8 cellular contexts compared by ENCODE assay signal in genomic region chr9:4680178-4680535, GRCh38. TPM values are rescaled to one million over a fixed set of nuclear protein-coding genes. Genes with fewer than 3 reads are reported as not detected.
A peak's percentile ranks its signal among the peaks of the same experiment; 100 is the strongest.
DNase-seq lines count a peak whose midpoint lies in the region; TF ChIP-seq lines count a peak whose summit lies in the region.
"Had no signal": no experiment of that assay in that cellular context is flagged by ENCODE, and none has a peak within 500 bp of the region (broad histone marks: within the 10 kb centered on the region; RNA-seq: fewer than 3 reads in every experiment).

No MANE protein-coding gene starts in this region.

- H3K9me3 ChIP-seq in HEK293 (ENCODE audit: control insufficient read depth, insufficient read depth, low read depth, low read length) (no peaks in the 10 kb centered on the region), thymus (ENCODE audit: control insufficient read depth) (no peaks in the 10 kb centered on the region)

- H3K36me3 Mint-ChIP-seq in T-helper 2 cell treated with Interferon-gamma antibody and Interleukin-4, amounts not matched to agents 5 μg/mL and 100 μg/mL, for 36 hours (ENCODE audit: low read depth), result peaks cover 13% of the 10 kb centered on the region

- peak overlapping the region; percentile 84 for H3K4me3 ChIP-seq in HEK293 (ENCODE audit: low read depth, low read length)
- H3K4me3 ChIP-seq in thymus (ENCODE audit: low read length), result peak overlapping the region; percentile 56

- H3K27ac ChIP-seq in HEK293 (ENCODE audit: extremely low read depth, low read depth, low read length) (peak overlapping the region; percentile 92), VCaP (peak overlapping the region; percentile 99), thymus (ENCODE audit: low read depth) (peak overlapping the region; percentile 100)

- H3K27ac Mint-ChIP-seq in T-helper 2 cell treated with Interferon-gamma antibody and Interleukin-4, amounts not matched to agents 5 μg/mL and 100 μg/mL, for 36 hours, result no peak overlapping the region

- no peak overlapping the region for H3K4me3 Mint-ChIP-seq in T-helper 2 cell treated with Interferon-gamma antibody and Interleukin-4, amounts not matched to agents 5 μg/mL and 100 μg/mL, for 36 hours
- H3K4me3 Mint-ChIP-seq: neural crest cell had no signal

- peak; percentile 48 for DNase-seq in inferior parietal cortex (ENCODE audit: extremely low spot score)
- no peak for DNase-seq in T-helper 2 cell treated with Interferon-gamma antibody and Interleukin-4, amounts not matched to agents 5 μg/mL and 100 μg/mL, for 36 hours (ENCODE audit: low spot score)
- no peak for DNase-seq in activated CD8-positive, alpha-beta memory T cell treated with anti-CD3 and anti-CD28 coated beads, Interleukin-2, amount 50 U/mL, for 48 hours
- DNase-seq in activated naive CD4-positive, alpha-beta T cell treated with Interleukin-2 at 50 U/mL for 16 hours, result no peak

- no peaks in the 10 kb centered on the region for H3K9me3 Mint-ChIP-seq in T-helper 2 cell treated with Interferon-gamma antibody and Interleukin-4, amounts not matched to agents 5 μg/mL and 100 μg/mL, for 36 hours
- H3K9me3 Mint-ChIP-seq: neural crest cell had no signal

- TF ChIP-seq CTCF in HEK293 (tag by site-specific recombination; IDR thresholded peaks at IDR 0.05) (no peak), VCaP (conservative IDR thresholded peaks at IDR 0.05) (no peak)

- H3K4me1 ChIP-seq in HEK293 (ENCODE audit: control insufficient read depth, insufficient read depth, low read length), result no peaks in the 10 kb centered on the region
- no peaks in the 10 kb centered on the region for H3K4me1 ChIP-seq in thymus (ENCODE audit: control insufficient read depth, insufficient read depth, low read length)

- no peaks in the 10 kb centered on the region for H3K27me3 ChIP-seq in thymus (ENCODE audit: control insufficient read depth, insufficient read depth)

- H3K27me3 Mint-ChIP-seq in T-helper 2 cell treated with Interferon-gamma antibody and Interleukin-4, amounts not matched to agents 5 μg/mL and 100 μg/mL, for 36 hours (ENCODE audit: low read depth), result no peaks in the 10 kb centered on the region

- POLR2A ChIA-PET in HEK293 (lab: Yijun Ruan, JAX), result interaction anchor here (1.0 kb wide), 1 partner anchor 14 kb away, joined by 5 read pairs; the partner anchor contains the start of gene SPATA6L

- 9% methylated on average over 10 of the region's 10 CpGs for WGBS in thymus

- CTCF ChIA-PET in HEK293 (lab: Yijun Ruan, JAX), result interaction anchor here (1.0 kb wide), 1 partner anchor 15 kb away, joined by 3 read pairs; no protein-coding TSS in a partner anchor

- no peaks in the 10 kb centered on the region for H3K4me1 Mint-ChIP-seq in T-helper 2 cell treated with Interferon-gamma antibody and Interleukin-4, amounts not matched to agents 5 μg/mL and 100 μg/mL, for 36 hours (ENCODE audit: low read depth)
- H3K4me1 Mint-ChIP-seq: neural crest cell had no signal

- H3K36me3 ChIP-seq in HEK293 (ENCODE audit: control insufficient read depth in 2 of 2, insufficient read depth in 1 of 2, low read length in 2 of 2) (peaks cover 0 to 10% of the 10 kb centered on the region in 2 experiments; a peak in 2 of 3 replicates), thymus (ENCODE audit: control insufficient read depth, insufficient read depth) (peaks cover 5% of the 10 kb centered on the region)

TF ChIP-seq in HEK293, 187 proteins besides CTCF, POLR2A, EP300 and RAD21:
- TF ChIP-seq PRDM1 (tag by site-specific recombination; IDR thresholded peaks at IDR 0.05) (peak; percentile 43; the same call in 1 of the 2 replicates), ZNF239 (tag by site-specific recombination; IDR thresholded peaks at IDR 0.05) (no peak)

RNA-seq across cellular contexts. Expression of gene CDC37L1, which starts 0.8 kb away (rescaled TPM):
- polyA plus RNA-seq in thymus, result 16.9 TPM

RNA-seq across cellular contexts. Expression of gene SPATA6L, which starts 13.9 kb away (rescaled TPM):
- 1.2 TPM for polyA plus RNA-seq in thymus

RNA-seq across cellular contexts. Expression of gene PLPP6, which starts 18.1 kb away (rescaled TPM):
- 12.4 TPM for polyA plus RNA-seq in thymus
